In the genomic region with DNA sequence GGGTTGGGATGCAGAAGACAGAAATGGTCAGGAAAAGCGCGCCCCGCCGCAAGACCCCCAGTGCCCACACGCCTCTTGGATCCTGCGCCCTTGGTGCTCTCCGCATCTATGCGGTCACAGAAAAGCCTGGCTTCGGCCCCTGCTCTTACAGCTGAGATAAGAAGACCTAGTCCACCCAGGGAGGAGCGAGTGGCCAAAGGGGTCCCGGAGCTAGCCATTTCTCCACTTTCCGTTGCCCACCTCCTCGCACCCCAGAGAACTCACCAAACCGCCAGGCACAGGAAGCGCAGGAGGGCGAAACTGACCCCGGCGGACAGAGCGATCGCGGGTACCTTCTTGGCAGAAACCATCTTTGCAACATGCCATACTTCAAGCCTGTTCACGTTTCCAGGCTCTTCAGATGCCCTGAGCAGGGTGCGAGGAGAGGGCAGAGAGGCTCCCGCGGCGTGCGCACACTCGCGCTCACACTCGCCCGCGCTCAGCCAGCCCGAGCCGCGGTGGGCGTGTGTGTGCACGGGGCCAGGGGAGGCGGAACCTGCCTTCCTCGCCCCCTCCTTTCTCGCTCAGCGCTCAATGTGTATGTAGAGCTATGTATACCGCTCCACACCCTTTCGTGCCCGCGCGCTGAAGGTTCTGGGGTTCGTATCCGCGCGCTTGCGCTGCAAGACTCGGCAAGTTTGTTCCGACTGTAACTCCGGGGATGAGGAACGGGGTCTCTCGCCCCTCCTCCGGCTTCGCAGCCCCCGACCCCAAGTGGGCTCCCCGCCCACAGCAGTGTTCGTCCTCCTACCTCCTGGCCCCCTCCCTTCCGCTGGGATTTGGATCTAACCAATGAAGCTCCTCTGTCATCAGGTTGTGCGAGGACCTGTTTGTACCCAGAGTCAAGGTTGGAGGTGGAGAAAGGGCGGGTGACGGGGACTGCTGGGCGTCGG, we compare ENCODE assay signal across 1 cellular context.
TF ChIP-seq lines count a peak whose summit lies in the region.

A gene (minus strand): TSS at position 507 of the 932 bp plus-strand sequence. CDS start 157 bp downstream, at position 350.

TF ChIP-seq in HepG2, 621 proteins besides CTCF, POLR2A, EP300 and RAD21 (continued from another document):
- no peak for TF ChIP-seq KLF16 (CRISPR knock-in tag; IDR thresholded peaks at IDR 0.05)
- TF ChIP-seq, protein P1, sequence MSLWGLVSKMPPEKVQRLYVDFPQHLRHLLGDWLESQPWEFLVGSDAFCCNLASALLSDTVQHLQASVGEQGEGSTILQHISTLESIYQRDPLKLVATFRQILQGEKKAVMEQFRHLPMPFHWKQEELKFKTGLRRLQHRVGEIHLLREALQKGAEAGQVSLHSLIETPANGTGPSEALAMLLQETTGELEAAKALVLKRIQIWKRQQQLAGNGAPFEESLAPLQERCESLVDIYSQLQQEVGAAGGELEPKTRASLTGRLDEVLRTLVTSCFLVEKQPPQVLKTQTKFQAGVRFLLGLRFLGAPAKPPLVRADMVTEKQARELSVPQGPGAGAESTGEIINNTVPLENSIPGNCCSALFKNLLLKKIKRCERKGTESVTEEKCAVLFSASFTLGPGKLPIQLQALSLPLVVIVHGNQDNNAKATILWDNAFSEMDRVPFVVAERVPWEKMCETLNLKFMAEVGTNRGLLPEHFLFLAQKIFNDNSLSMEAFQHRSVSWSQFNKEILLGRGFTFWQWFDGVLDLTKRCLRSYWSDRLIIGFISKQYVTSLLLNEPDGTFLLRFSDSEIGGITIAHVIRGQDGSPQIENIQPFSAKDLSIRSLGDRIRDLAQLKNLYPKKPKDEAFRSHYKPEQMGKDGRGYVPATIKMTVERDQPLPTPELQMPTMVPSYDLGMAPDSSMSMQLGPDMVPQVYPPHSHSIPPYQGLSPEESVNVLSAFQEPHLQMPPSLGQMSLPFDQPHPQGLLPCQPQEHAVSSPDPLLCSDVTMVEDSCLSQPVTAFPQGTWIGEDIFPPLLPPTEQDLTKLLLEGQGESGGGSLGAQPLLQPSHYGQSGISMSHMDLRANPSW (CRISPR knock-in tag; IDR thresholded peaks at IDR 0.05; ENCODE audit: borderline replicate concordance): no peak
- no peak for TF ChIP-seq U2AF2 (IDR thresholded peaks at IDR 0.05; ENCODE audit: low read depth, low read length)
- no peak for TF ChIP-seq NR2F1 (CRISPR knock-in tag; IDR thresholded peaks at IDR 0.05)
- no peak for TF ChIP-seq GTF2F1 (IDR thresholded peaks at IDR 0.05; ENCODE audit: low read length)
TF ChIP-seq in HepG2: peak in this region for 0.
